ENCODE assay signal across 7 cellular contexts in the genomic region with DNA sequence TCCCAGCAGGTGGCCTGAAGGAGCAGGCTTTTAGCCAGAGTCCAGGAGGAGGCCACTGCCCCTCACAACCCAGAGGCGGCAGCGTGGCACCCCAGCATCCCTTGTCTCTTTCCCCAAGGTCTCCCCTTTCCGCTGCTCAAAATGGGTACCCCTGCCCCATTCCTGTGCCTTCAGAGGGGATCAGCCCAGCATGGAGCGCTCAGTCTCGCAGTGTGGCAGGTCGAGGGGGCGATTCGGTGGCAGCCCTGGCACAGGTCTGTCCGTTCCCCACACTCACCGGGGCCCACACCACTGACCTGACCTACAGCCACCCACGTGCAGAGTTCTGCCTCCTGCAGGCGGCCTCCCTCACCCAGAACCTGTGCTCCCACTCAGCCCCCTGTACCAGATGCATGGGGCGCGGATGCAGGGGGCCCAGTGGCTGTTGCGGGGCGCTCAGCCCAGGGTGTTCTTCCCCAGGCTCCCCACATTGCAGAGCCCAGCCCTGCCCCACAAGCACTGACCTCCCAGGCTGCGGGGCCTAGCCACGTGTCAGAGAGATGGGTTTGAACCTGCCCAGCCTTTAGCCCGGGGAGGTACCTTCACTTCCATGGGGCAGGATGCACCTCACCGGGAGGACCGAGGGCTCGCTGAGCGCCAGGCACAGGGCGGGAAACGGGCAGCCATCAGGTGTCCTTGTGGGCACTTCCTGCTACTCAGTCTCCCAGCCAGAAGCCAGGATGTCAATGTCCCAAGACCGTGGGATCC. TPM values are rescaled to one million over a fixed set of nuclear protein-coding genes. Genes with fewer than 3 reads are reported as not detected.
DNase-seq lines count a peak whose midpoint lies in the region; ATAC-seq and TF ChIP-seq lines count a peak whose summit lies in the region.

No MANE protein-coding gene starts in this region.

- 0 out of 2 replicates have a peak, but pooled peaks cover 4% of the 10 kb centered on the region for H3K36me3 ChIP-seq in GM23338 (ENCODE audit: insufficient read depth)

- TF ChIP-seq CTCF in GM23338 (conservative IDR thresholded peaks at IDR 0.05; ENCODE audit: low read depth in 2 of 2), result peak in 1 of 2 experiments; percentile 32; a peak in 2 of 4 replicates

- peaks cover 15% of the 10 kb centered on the region for H3K27me3 Mint-ChIP-seq in GM23338 (ENCODE audit: insufficient read depth, low read depth, poor library complexity)
- no peaks in the 10 kb centered on the region for H3K27me3 Mint-ChIP-seq in activated CD4-positive, alpha-beta memory T cell treated with anti-CD3 and anti-CD28 coated beads, Interleukin-2, amount 10 ng/mL, durations not matched to agents 7 days and 5 days
- H3K27me3 Mint-ChIP-seq in stimulated activated naive CD8-positive, alpha-beta T cell treated with anti-CD3 and anti-CD28 coated beads, Interleukin-15, amount 100 ng/mL, for 72 hours, result no peaks in the 10 kb centered on the region

- H3K27ac ChIP-seq in GM23338 (ENCODE audit: low read depth), result 0 out of 2 replicates have a peak overlapping the region, but pooled peaks have one; percentile 19

- peaks cover 11% of the 10 kb centered on the region for H3K4me1 Mint-ChIP-seq in GM23338
- H3K4me1 Mint-ChIP-seq in activated CD4-positive, alpha-beta memory T cell treated with anti-CD3 and anti-CD28 coated beads, Interleukin-2, amount 10 ng/mL, durations not matched to agents 7 days and 5 days, result peaks cover 50% of the 10 kb centered on the region
- H3K4me1 Mint-ChIP-seq in stimulated activated naive CD8-positive, alpha-beta T cell treated with anti-CD3 and anti-CD28 coated beads, Interleukin-15, amount 100 ng/mL, for 72 hours, result peaks cover 41% of the 10 kb centered on the region

- POLR2A ChIA-PET in activated CD4-positive, alpha-beta memory T cell treated with anti-CD3 and anti-CD28 coated beads, Interleukin-2, amount 10 ng/mL, durations not matched to agents 7 days and 5 days (lab: Charles Lee), result interaction anchor here (1.4 to 2.6 kb wide), 5 partner anchors 17 to 107 kb away, joined by 3 to 47 read pairs (median 15); partner anchors contain the start of genes BFSP1 and DSTN
- POLR2A ChIA-PET in HEK293T (lab: Yijun Ruan, JAX), result no interaction called here

- 0 out of 2 replicates have a peak, but pooled peaks cover 7% of the 10 kb centered on the region for H3F3A ChIP-seq in GM23338 (replicated peaks; ENCODE audit: low read depth)

- H2AFZ ChIP-seq in GM23338, result no peak overlapping the region

- no peaks in the 10 kb centered on the region; the same call in 1 of the 2 replicates for H4K20me1 ChIP-seq in GM23338 (replicated peaks; ENCODE audit: insufficient read depth)

- H3K27ac Mint-ChIP-seq in GM23338, result peak overlapping the region; percentile 74; the same call in 1 of the 2 replicates
- peak overlapping the region; percentile 95 for H3K27ac Mint-ChIP-seq in activated CD4-positive, alpha-beta memory T cell treated with anti-CD3 and anti-CD28 coated beads, Interleukin-2, amount 10 ng/mL, durations not matched to agents 7 days and 5 days
- H3K27ac Mint-ChIP-seq in stimulated activated naive CD8-positive, alpha-beta T cell treated with anti-CD3 and anti-CD28 coated beads, Interleukin-15, amount 100 ng/mL, for 72 hours, result peak overlapping the region; percentile 98 to 99

- peak; percentile 26 for ATAC-seq in GM23338
- peak; percentile 2 for ATAC-seq in left ventricle myocardium superior
- ATAC-seq in stimulated activated naive CD8-positive, alpha-beta T cell treated with anti-CD3 and anti-CD28 coated beads, Interleukin-15, amount 100 ng/mL, for 72 hours, result peak; percentile 12
- no peak for ATAC-seq in HG03196 (IDR thresholded peaks at IDR 0.05; ENCODE audit: unreplicated experiment)

- no peaks in the 10 kb centered on the region for H3K27me3 ChIP-seq in GM23338 (ENCODE audit: insufficient read depth)

- intact Hi-C loops in left ventricle myocardium superior (cut with micrococcal nuclease), result loop anchor here (5.0 kb wide), 1 partner anchor 74 kb away; no protein-coding TSS in a partner anchor

- peak; percentile 73 for DNase-seq in GM23338 (ENCODE audit: low spot score)
- DNase-seq in activated CD4-positive, alpha-beta memory T cell treated with anti-CD3 and anti-CD28 coated beads, Interleukin-2, amount 10 ng/mL, durations not matched to agents 7 days and 5 days, result peak; percentile 35
- no peak for DNase-seq in left ventricle myocardium superior
- peak in 1 of 2 donors; percentile 42 for DNase-seq in stimulated activated naive CD8-positive, alpha-beta T cell treated with anti-CD3 and anti-CD28 coated beads, Interleukin-15, amount 100 ng/mL, for 72 hours
- DNase-seq in HEK293T (ENCODE audit: extremely low spot score), result no peak
- DNase-seq in stimulated activated CD4-positive, alpha-beta T cell treated with anti-CD3 and anti-CD28 coated beads, Interleukin-12 subunit alpha, Interleukin-12 subunit beta, amount 100 ng/mL, for 4 hours, result no peak

- no peaks in the 10 kb centered on the region for H3K9me3 Mint-ChIP-seq in GM23338
- no peaks in the 10 kb centered on the region for H3K9me3 Mint-ChIP-seq in activated CD4-positive, alpha-beta memory T cell treated with anti-CD3 and anti-CD28 coated beads, Interleukin-2, amount 10 ng/mL, durations not matched to agents 7 days and 5 days
- H3K9me3 Mint-ChIP-seq in stimulated activated naive CD8-positive, alpha-beta T cell treated with anti-CD3 and anti-CD28 coated beads, Interleukin-15, amount 100 ng/mL, for 72 hours, result no peaks in the 10 kb centered on the region

- H3K79me2 ChIP-seq in GM23338 (replicated peaks; ENCODE audit: insufficient read depth), result no peaks in the 10 kb centered on the region

- H3K4me3 Mint-ChIP-seq in GM23338, result no peak overlapping the region
- H3K4me3 Mint-ChIP-seq in activated CD4-positive, alpha-beta memory T cell treated with anti-CD3 and anti-CD28 coated beads, Interleukin-2, amount 10 ng/mL, durations not matched to agents 7 days and 5 days, result peak overlapping the region; percentile 48
- H3K4me3 Mint-ChIP-seq in stimulated activated naive CD8-positive, alpha-beta T cell treated with anti-CD3 and anti-CD28 coated beads, Interleukin-15, amount 100 ng/mL, for 72 hours, result peak overlapping the region; percentile 22 to 57

- H3K4me3 ChIP-seq in GM23338, result no peak overlapping the region

- H3K4me2 ChIP-seq in GM23338, result no peak overlapping the region

- peaks cover 3% of the 10 kb centered on the region; the same call in 1 of the 2 replicates for H3K4me1 ChIP-seq in GM23338 (ENCODE audit: insufficient read depth)

- no peaks in the 10 kb centered on the region for H3K9me2 ChIP-seq in GM23338 (ENCODE audit: insufficient read depth)

- H3K36me3 Mint-ChIP-seq in GM23338 (ENCODE audit: low read depth), result peaks cover 18% of the 10 kb centered on the region
- peaks cover 26% of the 10 kb centered on the region for H3K36me3 Mint-ChIP-seq in activated CD4-positive, alpha-beta memory T cell treated with anti-CD3 and anti-CD28 coated beads, Interleukin-2, amount 10 ng/mL, durations not matched to agents 7 days and 5 days (ENCODE audit: low read depth)

- CTCF ChIA-PET in activated CD4-positive, alpha-beta memory T cell treated with anti-CD3 and anti-CD28 coated beads, Interleukin-2, amount 10 ng/mL, durations not matched to agents 7 days and 5 days (lab: Charles Lee), result interaction anchor here (1.0 to 2.5 kb wide), 7 partner anchors 10 to 327 kb away, joined by 3 to 24 read pairs (median 8); partner anchors contain the start of gene DSTN
- CTCF ChIA-PET in HEK293T (lab: Yijun Ruan, JAX), result no interaction called here

TF ChIP-seq in GM23338, 12 proteins besides CTCF, POLR2A, EP300 and RAD21 (continues in another document):
- TF ChIP-seq POLR2AphosphoS5 (IDR thresholded peaks at IDR 0.05; ENCODE audit: low read depth) (no peak), ETS1 (IDR thresholded peaks at IDR 0.05) (no peak), STAT1 (IDR thresholded peaks at IDR 0.05; ENCODE audit: unreplicated experiment) (no peak), EZH2 (IDR thresholded peaks at IDR 0.05; ENCODE audit: low read depth, unreplicated experiment) (no peak), JUNB (IDR thresholded peaks at IDR 0.05; ENCODE audit: unreplicated experiment) (no peak)

TF ChIP-seq in HEK293T, 16 proteins besides CTCF, POLR2A, EP300 and RAD21:
- no peak for TF ChIP-seq BHLHE40 (IDR thresholded peaks at IDR 0.05; ENCODE audit: borderline replicate concordance)
- no peak for TF ChIP-seq HDGF (IDR thresholded peaks at IDR 0.05; ENCODE audit: borderline replicate concordance)
- TF ChIP-seq FOXA1 (IDR thresholded peaks at IDR 0.05), result no peak
- TF ChIP-seq CTBP1 (IDR thresholded peaks at IDR 0.05; ENCODE audit: borderline replicate concordance), result no peak
- no peak for TF ChIP-seq PKNOX1 (IDR thresholded peaks at IDR 0.05)
- TF ChIP-seq ELF4 (IDR thresholded peaks at IDR 0.05), result no peak
- TF ChIP-seq SUZ12 (IDR thresholded peaks at IDR 0.05), result no peak
- TF ChIP-seq ZNF384 (IDR thresholded peaks at IDR 0.05), result no peak
- TF ChIP-seq FOXK2 (IDR thresholded peaks at IDR 0.05), result no peak
- TF ChIP-seq LEF1 (IDR thresholded peaks at IDR 0.05; ENCODE audit: borderline replicate concordance), result no peak
- no peak for TF ChIP-seq ARNT (IDR thresholded peaks at IDR 0.05)
- TF ChIP-seq NFRKB (IDR thresholded peaks at IDR 0.05), result no peak

RNA-seq across cellular contexts. Expression of gene DSTN, which starts 41.8 kb away (rescaled TPM):
- 145 and 162 TPM in 2 replicates for total RNA-seq in GM23338 (2014; rRNA removed; shearing (Covaris generic))
- polyA plus RNA-seq in GM23338 (2016; fragmentation: Nextera tagmentation; extraction: Ambion mirVana), result 456 and 459 TPM in 2 replicates
- total RNA-seq in activated CD4-positive, alpha-beta memory T cell treated with anti-CD3 and anti-CD28 coated beads, Interleukin-2, amount 10 ng/mL, durations not matched to agents 7 days and 5 days, result 100 to 1,000 TPM; 104 to 109 TPM
- total RNA-seq in left ventricle myocardium superior, result 836 TPM

Comparison
In these comparisons a context has a peak if more than half of its experiments do, and no peak if none do; other contexts are left out.
1. DNase-seq: peak in GM23338 (single experiment) and activated CD4-positive, alpha-beta memory T cell treated with anti-CD3 and anti-CD28 coated beads, Interleukin-2, amount 10 ng/mL, durations not matched to agents 7 days and 5 days (single experiment); none in left ventricle myocardium superior (single experiment), HEK293T (single experiment) and stimulated activated CD4-positive, alpha-beta T cell treated with anti-CD3 and anti-CD28 coated beads, Interleukin-12 subunit alpha, Interleukin-12 subunit beta, amount 100 ng/mL, for 4 hours (single experiment).
2. Peak in every context shown above with its lines, with median percentiles within 50 percentile points of each other: H3K27ac Mint-ChIP-seq.